Comparison of ENCODE assay signal across 2 cellular contexts in genomic region chr6:29694637-29695036, GRCh38.
TF ChIP-seq lines count a peak whose summit lies in the region.

No MANE protein-coding gene starts in this region.

TF ChIP-seq in GM23338, 12 proteins besides CTCF, POLR2A, EP300 and RAD21:
- TF ChIP-seq ZNF462 (CRISPR knock-in tag; IDR thresholded peaks at IDR 0.05), result no peak
- no peak for TF ChIP-seq NANOG (IDR thresholded peaks at IDR 0.05; ENCODE audit: borderline replicate concordance)
- no peak for TF ChIP-seq EZH2 (IDR thresholded peaks at IDR 0.05; ENCODE audit: low read depth, unreplicated experiment)
- TF ChIP-seq JUNB (IDR thresholded peaks at IDR 0.05; ENCODE audit: unreplicated experiment), result no peak
- no peak for TF ChIP-seq ZNF331 (CRISPR knock-in tag; IDR thresholded peaks at IDR 0.05; ENCODE audit: low read depth)
- no peak for TF ChIP-seq ZNF114 (CRISPR knock-in tag; IDR thresholded peaks at IDR 0.05)
- TF ChIP-seq CREB1 (CRISPR knock-in tag; IDR thresholded peaks at IDR 0.05; ENCODE audit: low read depth), result no peak
- TF ChIP-seq ETS1 (IDR thresholded peaks at IDR 0.05), result no peak
- TF ChIP-seq REST (IDR thresholded peaks at IDR 0.05; ENCODE audit: unreplicated experiment), result no peak
- no peak for TF ChIP-seq STAT1 (IDR thresholded peaks at IDR 0.05; ENCODE audit: unreplicated experiment)
- TF ChIP-seq POLR2AphosphoS5 (IDR thresholded peaks at IDR 0.05; ENCODE audit: low read depth), result no peak
TF ChIP-seq in GM23338: peak in this region for 0.

TF ChIP-seq in H1, 55 proteins besides CTCF, POLR2A, EP300 and RAD21:
- TF ChIP-seq EGR1 (IDR thresholded peaks at IDR 0.05; ENCODE audit: borderline replicate concordance, low read depth, low read length), result no peak
- TF ChIP-seq POLR2AphosphoS5 (IDR thresholded peaks at IDR 0.05; ENCODE audit: low read depth, low read length), result no peak
- TF ChIP-seq SP1 (IDR thresholded peaks at IDR 0.05; ENCODE audit: low read depth, low read length), result no peak
- no peak for TF ChIP-seq HDAC6 (IDR thresholded peaks at IDR 0.05; ENCODE audit: low read depth, low read length)
- TF ChIP-seq JUN (IDR thresholded peaks at IDR 0.05; ENCODE audit: low read depth, low read length), result no peak
- no peak for TF ChIP-seq CHD7 (IDR thresholded peaks at IDR 0.05; ENCODE audit: insufficient replicate concordance, low read length)
- no peak for TF ChIP-seq SRF (IDR thresholded peaks at IDR 0.05; ENCODE audit: low read depth, low read length)
- TF ChIP-seq SUZ12 (IDR thresholded peaks at IDR 0.05; ENCODE audit: low read length), result no peak
- TF ChIP-seq ZNF274 (IDR thresholded peaks at IDR 0.05; ENCODE audit: borderline replicate concordance, extremely low read depth, low read length), result no peak
- no peak for TF ChIP-seq RXRA (IDR thresholded peaks at IDR 0.05; ENCODE audit: insufficient read depth, low read depth, low read length)
- TF ChIP-seq CBX5 (IDR thresholded peaks at IDR 0.05; ENCODE audit: low read depth, low read length), result no peak
- TF ChIP-seq USF2 (IDR thresholded peaks at IDR 0.05; ENCODE audit: low read length), result no peak
- TF ChIP-seq SAP30 (IDR thresholded peaks at IDR 0.05; ENCODE audit: insufficient read depth, insufficient replicate concordance, low read length), result no peak
- no peak for TF ChIP-seq TEAD4 (IDR thresholded peaks at IDR 0.05; ENCODE audit: low read depth, low read length)
- TF ChIP-seq RBBP5 (IDR thresholded peaks at IDR 0.05; ENCODE audit: borderline replicate concordance, low read depth, low read length), result no peak
- TF ChIP-seq CBX8 (IDR thresholded peaks at IDR 0.05; ENCODE audit: borderline replicate concordance, low read depth, low read length), result no peak
- TF ChIP-seq BCL11A (IDR thresholded peaks at IDR 0.05; ENCODE audit: low read depth in 2 of 2, low read length in 2 of 2), result no peak
- no peak for TF ChIP-seq NRF1 (IDR thresholded peaks at IDR 0.05; ENCODE audit: low read depth, low read length)
- TF ChIP-seq RFX5 (IDR thresholded peaks at IDR 0.05; ENCODE audit: borderline replicate concordance, low read depth, low read length), result no peak
TF ChIP-seq in H1: peak in this region for 0.
